In the genomic region with DNA sequence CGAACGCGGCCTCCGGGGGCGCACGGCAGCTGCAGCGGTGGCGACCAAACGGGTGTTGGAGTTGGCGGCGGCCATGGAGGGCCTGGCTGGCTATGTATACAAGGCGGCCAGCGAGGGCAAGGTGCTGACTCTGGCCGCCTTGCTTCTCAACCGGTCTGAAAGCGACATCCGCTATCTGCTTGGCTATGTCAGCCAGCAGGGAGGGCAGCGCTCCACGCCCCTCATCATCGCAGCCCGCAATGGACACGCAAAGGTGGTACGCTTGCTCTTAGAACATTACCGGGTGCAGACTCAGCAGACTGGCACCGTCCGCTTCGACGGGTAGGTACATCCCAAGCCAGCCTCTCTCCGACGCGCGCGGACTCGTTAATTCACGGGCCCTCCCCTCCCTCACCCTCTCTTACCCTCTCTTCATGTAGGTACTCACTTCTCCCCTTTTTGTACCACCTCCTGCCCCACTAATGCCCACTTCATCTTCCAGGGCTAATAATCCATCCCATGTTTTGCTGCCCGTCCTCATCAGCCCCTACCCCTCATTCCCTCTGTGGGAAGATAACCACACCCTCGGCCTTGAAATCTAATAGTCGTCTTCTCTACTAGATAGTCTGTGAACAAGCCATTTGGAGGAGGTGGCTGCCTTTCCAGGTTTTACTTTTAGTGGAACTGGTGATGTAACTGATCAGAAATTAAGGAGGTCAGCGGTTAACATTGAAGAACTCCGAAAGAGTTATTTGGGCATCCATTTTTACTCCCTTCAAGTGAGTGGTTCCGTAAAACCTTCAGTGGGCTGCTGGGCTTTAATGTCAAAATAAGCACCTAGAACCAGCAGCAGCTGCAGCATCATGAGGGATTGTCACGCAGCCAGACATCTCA, we compare ENCODE assay signal across 1 cellular context.
TF ChIP-seq lines count a peak whose summit lies in the region.

No MANE protein-coding gene starts in this region.

TF ChIP-seq in SK-N-SH, 30 proteins besides CTCF, POLR2A, EP300 and RAD21 (continued from another document):
- TF ChIP-seq, protein P1, sequence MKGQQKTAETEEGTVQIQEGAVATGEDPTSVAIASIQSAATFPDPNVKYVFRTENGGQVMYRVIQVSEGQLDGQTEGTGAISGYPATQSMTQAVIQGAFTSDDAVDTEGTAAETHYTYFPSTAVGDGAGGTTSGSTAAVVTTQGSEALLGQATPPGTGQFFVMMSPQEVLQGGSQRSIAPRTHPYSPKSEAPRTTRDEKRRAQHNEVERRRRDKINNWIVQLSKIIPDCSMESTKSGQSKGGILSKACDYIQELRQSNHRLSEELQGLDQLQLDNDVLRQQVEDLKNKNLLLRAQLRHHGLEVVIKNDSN (IDR thresholded peaks at IDR 0.05; ENCODE audit: borderline replicate concordance, low read depth) = no peak
- TF ChIP-seq JUND (IDR thresholded peaks at IDR 0.05) (no peak), FOXM1 (IDR thresholded peaks at IDR 0.05; ENCODE audit: low read depth) (no peak)
- TF ChIP-seq, protein P2, sequence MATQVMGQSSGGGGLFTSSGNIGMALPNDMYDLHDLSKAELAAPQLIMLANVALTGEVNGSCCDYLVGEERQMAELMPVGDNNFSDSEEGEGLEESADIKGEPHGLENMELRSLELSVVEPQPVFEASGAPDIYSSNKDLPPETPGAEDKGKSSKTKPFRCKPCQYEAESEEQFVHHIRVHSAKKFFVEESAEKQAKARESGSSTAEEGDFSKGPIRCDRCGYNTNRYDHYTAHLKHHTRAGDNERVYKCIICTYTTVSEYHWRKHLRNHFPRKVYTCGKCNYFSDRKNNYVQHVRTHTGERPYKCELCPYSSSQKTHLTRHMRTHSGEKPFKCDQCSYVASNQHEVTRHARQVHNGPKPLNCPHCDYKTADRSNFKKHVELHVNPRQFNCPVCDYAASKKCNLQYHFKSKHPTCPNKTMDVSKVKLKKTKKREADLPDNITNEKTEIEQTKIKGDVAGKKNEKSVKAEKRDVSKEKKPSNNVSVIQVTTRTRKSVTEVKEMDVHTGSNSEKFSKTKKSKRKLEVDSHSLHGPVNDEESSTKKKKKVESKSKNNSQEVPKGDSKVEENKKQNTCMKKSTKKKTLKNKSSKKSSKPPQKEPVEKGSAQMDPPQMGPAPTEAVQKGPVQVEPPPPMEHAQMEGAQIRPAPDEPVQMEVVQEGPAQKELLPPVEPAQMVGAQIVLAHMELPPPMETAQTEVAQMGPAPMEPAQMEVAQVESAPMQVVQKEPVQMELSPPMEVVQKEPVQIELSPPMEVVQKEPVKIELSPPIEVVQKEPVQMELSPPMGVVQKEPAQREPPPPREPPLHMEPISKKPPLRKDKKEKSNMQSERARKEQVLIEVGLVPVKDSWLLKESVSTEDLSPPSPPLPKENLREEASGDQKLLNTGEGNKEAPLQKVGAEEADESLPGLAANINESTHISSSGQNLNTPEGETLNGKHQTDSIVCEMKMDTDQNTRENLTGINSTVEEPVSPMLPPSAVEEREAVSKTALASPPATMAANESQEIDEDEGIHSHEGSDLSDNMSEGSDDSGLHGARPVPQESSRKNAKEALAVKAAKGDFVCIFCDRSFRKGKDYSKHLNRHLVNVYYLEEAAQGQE (IDR thresholded peaks at IDR 0.05; ENCODE audit: low read depth, low read length) = no peak
